13 cellular contexts compared by ENCODE assay signal in the genomic region with DNA sequence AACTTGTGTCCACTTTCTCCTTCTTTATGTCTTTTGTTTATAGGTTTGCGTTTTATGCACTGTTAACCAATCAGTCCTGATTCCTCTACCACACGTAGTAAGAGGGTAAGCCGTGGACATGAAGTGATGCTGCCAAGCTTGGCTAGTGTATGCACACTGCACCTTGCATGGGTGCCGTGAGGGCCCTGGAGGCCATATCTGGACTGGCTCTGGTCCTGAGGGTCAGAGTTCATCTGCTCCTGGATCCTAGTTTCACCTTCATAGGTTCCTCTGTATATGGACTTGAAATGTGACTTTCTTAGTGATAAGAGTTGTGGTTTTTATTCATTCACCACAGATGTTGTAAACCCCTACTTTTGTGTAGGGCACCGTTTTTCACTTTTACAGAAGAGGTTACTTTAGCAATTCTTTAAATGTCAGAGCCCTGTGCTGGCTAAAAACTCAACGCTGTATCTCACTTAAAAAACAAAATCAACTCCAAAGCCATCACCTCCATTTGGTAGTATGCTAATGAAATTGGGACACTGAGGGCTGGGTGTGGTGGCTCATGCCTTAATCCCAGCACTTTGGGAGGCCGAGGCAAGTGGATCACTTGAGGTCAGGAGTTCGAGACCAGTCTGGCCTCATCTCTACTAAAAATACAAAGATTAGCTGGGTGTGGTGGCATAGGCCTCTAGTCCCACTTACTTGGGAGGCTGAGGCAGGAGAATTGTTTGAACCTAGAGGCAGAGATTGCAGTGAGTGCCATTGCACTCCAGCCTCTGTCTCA. TPM values are rescaled to one million over a fixed set of nuclear protein-coding genes. Genes with fewer than 3 reads are reported as not detected.
DNase-seq lines count a peak whose midpoint lies in the region; ATAC-seq, FAIRE-seq and TF ChIP-seq lines count a peak whose summit lies in the region.
"Had no signal": no experiment of that assay in that cellular context is flagged by ENCODE, and none has a peak within 500 bp of the region (broad histone marks: within the 10 kb centered on the region; RNA-seq: fewer than 3 reads in every experiment).

No MANE protein-coding gene starts in this region.

- no peak overlapping the region for H3K4me3 Mint-ChIP-seq in CD14-positive monocyte

- TF ChIP-seq POLR2A in GM12878 (IDR thresholded peaks at IDR 0.05; ENCODE audit: low read depth, low read length): no peak

- H4K20me1 ChIP-seq in GM12878 (ENCODE audit: control insufficient read depth, insufficient read depth): no peaks in the 10 kb centered on the region

- H3K9ac ChIP-seq in GM12878 (ENCODE audit: control insufficient read depth, insufficient read depth, low read length): peak overlapping the region; percentile 32; the same call in 1 of the 2 replicates

- no peak for DNase-seq in CD14-positive monocyte (ENCODE audit: low spot score)
- DNase-seq in GM12878 (ENCODE audit: low read depth, low spot score): no peak
- DNase-seq in upper lobe of right lung: no peak
- DNase-seq in 8988T: no peak
- no peak for DNase-seq in NCI-H345 treated with DMSO at 0.1 percent for 48 hours (lab: John Stamatoyannopoulos, UW; ENCODE audit: unreplicated experiment)
- DNase-seq in NCI-H82 treated with DMSO at 0.1 percent for 48 hours (lab: John Stamatoyannopoulos, UW; ENCODE audit: unreplicated experiment): no peak
- DNase-seq: Calu3, testis had no signal

- FAIRE-seq in GM12878 (lab: Jason Lieb, UNC): no peak

- no peaks in the 10 kb centered on the region for H3K27me3 ChIP-seq in GM12878 (replicated peaks in 1 of 2; ENCODE audit: control insufficient read depth in 2 of 2, insufficient read depth in 2 of 2, low read length in 1 of 2)
- H3K27me3 ChIP-seq in upper lobe of right lung: no peaks in the 10 kb centered on the region
- H3K27me3 ChIP-seq: colonic mucosa, heart right ventricle, testis had no signal

- TF ChIP-seq EP300 in GM12878 (IDR thresholded peaks at IDR 0.05; ENCODE audit: borderline replicate concordance in 1 of 2, control insufficient read depth in 1 of 2, low read depth in 2 of 2, low read length in 2 of 2): no peak

- no peak for TF ChIP-seq CTCF in CD14-positive monocyte (IDR thresholded peaks at IDR 0.05)
- no peak for TF ChIP-seq CTCF in GM12878 (IDR thresholded peaks at IDR 0.05 in 2 of 3, conservative IDR thresholded peaks at IDR 0.05 in 1 of 3; ENCODE audit: control insufficient read depth in 2 of 3, extremely low read depth in 1 of 3, insufficient read depth in 1 of 3, low read depth in 3 of 3, low read length in 3 of 3)
- TF ChIP-seq CTCF in upper lobe of right lung (IDR thresholded peaks at IDR 0.05): no peak

- intact Hi-C loops in CD14-positive monocyte (cut with micrococcal nuclease) (no loop called here), GM12878 (cut with micrococcal nuclease; ENCODE audit: unreplicated experiment) (loop anchor here (2.0 kb wide), 1 partner anchor 21 kb away; no protein-coding TSS in a partner anchor), upper lobe of right lung (cut with DNase I) (no loop called here)

- TF ChIP-seq RAD21 in GM12878 (IDR thresholded peaks at IDR 0.05; ENCODE audit: insufficient read depth, low read depth, low read length): no peak

- BruUV-seq in GM12878 (replicated peaks; lab: Mats Ljungman, UMichigan): TSS peak; percentile 89

- peaks cover 0 to 3% (median 3%) of the 10 kb centered on the region in 3 donors for H3K27me3 Mint-ChIP-seq in CD14-positive monocyte (ENCODE audit: low read depth in 3 of 3)

- H3K9me3 ChIP-seq in GM12878 (replicated peaks; ENCODE audit: control insufficient read depth, insufficient read depth, low read length): no peaks in the 10 kb centered on the region
- no peaks in the 10 kb centered on the region for H3K9me3 ChIP-seq in upper lobe of right lung
- H3K9me3 ChIP-seq: colonic mucosa, heart right ventricle, testis had no signal

- no peaks in the 10 kb centered on the region for H3K9me3 Mint-ChIP-seq in CD14-positive monocyte

- ATAC-seq in GM19324 (IDR thresholded peaks at IDR 0.05; ENCODE audit: low FRiP score, unreplicated experiment) (peak; percentile 30), HG03558 (IDR thresholded peaks at IDR 0.05; ENCODE audit: extremely low read depth, unreplicated experiment) (peak; percentile 4), GM12878 (peak; percentile 62), upper lobe of right lung (no peak)

- POLR2A ChIA-PET in GM12878 (lab: Charles Lee): interaction anchor here (1.8 kb wide), 1 partner anchor 23 kb away, joined by 8 read pairs; a partner anchor contains a TSS

- H3K36me3 Mint-ChIP-seq in CD14-positive monocyte: peaks cover 22 to 27% of the 10 kb centered on the region in 2 donors

- CTCF ChIA-PET in GM12878 (lab: Yijun Ruan, JAX): interaction anchor here (0.7 to 1.8 kb wide), 3 partner anchors 24 to 48 kb away, joined by 3 to 6 read pairs (median 5); no protein-coding TSS in a partner anchor

- H3K4me1 ChIP-seq in GM12878 (ENCODE audit: control insufficient read depth, insufficient read depth, low read length) (peaks cover 46% of the 10 kb centered on the region), upper lobe of right lung (peaks cover 3% of the 10 kb centered on the region)

- WGBS in GM12878 (ENCODE audit: insufficient coverage, insufficient replicate concordance, low lambda C conversion rate, missing lambda C conversion rate): 33% methylated on average over 8 of the region's 8 CpGs

- SMC1A ChIA-PET in GM12878 (lab: Charles Lee; ENCODE audit: uncharacterized antibody, unreplicated experiment): interaction anchor here (0.7 to 1.8 kb wide), 4 partner anchors 19 to 47 kb away, joined by 3 to 8 read pairs (median 4); no protein-coding TSS in a partner anchor

- no peak overlapping the region for H2AFZ ChIP-seq in GM12878 (ENCODE audit: control insufficient read depth, low read depth, low read length)

- H3K36me3 ChIP-seq in GM12878 (ENCODE audit: control insufficient read depth in 2 of 2, insufficient read depth in 2 of 2, low read length in 1 of 2) (peaks cover 2 to 8% of the 10 kb centered on the region in 2 experiments), upper lobe of right lung (peaks cover 10% of the 10 kb centered on the region)
- H3K36me3 ChIP-seq: colonic mucosa had no signal

- peak overlapping the region in 6 of 7 donors; percentile 23 to 85 (median 66) for H3K27ac Mint-ChIP-seq in CD14-positive monocyte

- peaks cover 33% of the 10 kb centered on the region for H3K79me2 ChIP-seq in GM12878 (ENCODE audit: control insufficient read depth, insufficient read depth, low read length)

- peak overlapping the region; percentile 40; the same call in 1 of the 2 replicates for H3K4me3 ChIP-seq in GM12878
- no peak overlapping the region for H3K4me3 ChIP-seq in upper lobe of right lung
- H3K4me3 ChIP-seq: colonic mucosa, heart right ventricle, testis had no signal

- peaks cover 41% of the 10 kb centered on the region for H3K4me1 Mint-ChIP-seq in CD14-positive monocyte

- in situ Hi-C loops in GM12878 (cut with MboI): no loop called here

- RAD21 ChIA-PET in GM12878 (lab: Charles Lee; ENCODE audit: unreplicated experiment): interaction anchor here (0.6 to 1.1 kb wide), 4 partner anchors 22 to 1462 kb away, joined by 3 to 4 read pairs (median 3); no protein-coding TSS in a partner anchor

- peak overlapping the region; percentile 64 for H3K4me2 ChIP-seq in GM12878 (ENCODE audit: control insufficient read depth, insufficient read depth)

- H3K27ac ChIP-seq in GM12878 (ENCODE audit: control insufficient read depth, insufficient read depth) (peak overlapping the region; percentile 64), upper lobe of right lung (no peak overlapping the region)
- H3K27ac ChIP-seq: colonic mucosa, testis had no signal

TF ChIP-seq in GM12878, 131 proteins besides CTCF, POLR2A, EP300 and RAD21 (continues in another document):
- TF ChIP-seq TAF1 (IDR thresholded peaks at IDR 0.05; ENCODE audit: borderline replicate concordance, low read depth, low read length): no peak

RNA-seq across cellular contexts. Expression of a gene that starts 22.9 kb away (rescaled TPM):
- polyA plus RNA-seq in CD14-positive monocyte: 10 to 100 TPM; 24.6 to 43.5 TPM
- total RNA-seq in GM12878 (2013; cell fraction: nucleolus; rRNA removed): 14.5 and 16.2 TPM in 2 replicates
- total RNA-seq in GM12878 (2014; rRNA removed): 41.4 and 47.0 TPM in 2 replicates
- total RNA-seq in GM12878 (2014; rRNA removed; fragmentation: Illumina TruSeq; extraction: Trizol): 26.9 and 27.8 TPM in 2 replicates
- total RNA-seq in GM12878 (2021): 31.7 and 38.0 TPM in 2 replicates
- 8.3 TPM for polyA plus RNA-seq in GM12878 (2011; ENCODE audit: low read depth)
- 42.3 and 51.5 TPM in 2 replicates for polyA plus RNA-seq in GM12878 (2011; rRNA removed)
- polyA plus RNA-seq in GM12878 (2011; cell fraction: cytosol; rRNA removed): 77.7 and 114 TPM in 2 replicates
- 83.3 and 88.1 TPM in 2 replicates for polyA plus RNA-seq in GM12878 (2011; cell fraction: nucleus; rRNA removed)
- 13.3 and 27.8 TPM in 2 replicates for polyA plus RNA-seq in GM12878 (2012)
- polyA plus RNA-seq in GM12878 (2014; fragmentation: Illumina TruSeq; extraction: Trizol): 33.7 and 37.2 TPM in 2 replicates
- 10 to 100 TPM in 1 of 2 experiments, 1 to 10 TPM in 1; 6.1 to 14.2 TPM for polyA plus RNA-seq in GM12878 (2014; fragmentation: Nextera tagmentation; extraction: Ambion mirVana)
- polyA plus RNA-seq in GM12878 (2014; rRNA removed): 41.4 and 43.0 TPM in 2 replicates
- 10 to 100 TPM in 1 of 2 experiments, 1 to 10 TPM in 1; 3.3 to 16.3 TPM for polyA plus RNA-seq in GM12878 (2016; fragmentation: Nextera tagmentation; extraction: Ambion mirVana)
- 59.1 and 114 TPM in 2 replicates for polyA minus RNA-seq in GM12878 (2011; rRNA and poly(A)+ RNA removed)
- 28.7 and 37.3 TPM in 2 replicates for polyA minus RNA-seq in GM12878 (2011; cell fraction: cytosol; rRNA and poly(A)+ RNA removed)
- 13.7 and 23.2 TPM in 2 replicates for polyA minus RNA-seq in GM12878 (2011; cell fraction: nucleus; rRNA and poly(A)+ RNA removed)
- 16.9 TPM for total RNA-seq in upper lobe of right lung

RNA-seq across cellular contexts. Expression of a gene that starts 36.3 kb away (rescaled TPM):
- polyA plus RNA-seq in CD14-positive monocyte (not detected), GM12878 (2011; rRNA removed) (not detected in 2 replicates), GM12878 (2014; fragmentation: Illumina TruSeq; extraction: Trizol) (not detected in 2 replicates), GM12878 (2014; fragmentation: Nextera tagmentation; extraction: Ambion mirVana) (under 1 TPM in 1 of 2 experiments, not detected in 1; 0.40 TPM), GM12878 (2014; rRNA removed) (not detected in 2 replicates), GM12878 (2016; fragmentation: Nextera tagmentation; extraction: Ambion mirVana) (under 1 TPM in 1 of 2 experiments, not detected in 1; 0.39 TPM)
- not detected in 2 replicates for total RNA-seq in GM12878 (2013; cell fraction: nucleolus; rRNA removed)
- total RNA-seq in GM12878 (2014; rRNA removed) (0.06 TPM in 1 of 2 replicates, not detected in the other), GM12878 (2014; rRNA removed; fragmentation: Illumina TruSeq; extraction: Trizol) (0.04 and 0.09 TPM in 2 replicates), GM12878 (2021) (0.40 TPM in 1 of 2 replicates, not detected in the other), upper lobe of right lung (not detected)
- polyA plus RNA-seq in GM12878 (2011; ENCODE audit: low read depth): not detected
- 0.18 TPM in 1 of 2 replicates, not detected in the other for polyA plus RNA-seq in GM12878 (2011; cell fraction: cytosol; rRNA removed)
- polyA plus RNA-seq in GM12878 (2011; cell fraction: nucleus; rRNA removed): 0.25 TPM in 1 of 2 replicates, not detected in the other
- 0.09 TPM in 1 of 2 replicates, not detected in the other for polyA plus RNA-seq in GM12878 (2012)
- not detected in 2 replicates for polyA minus RNA-seq in GM12878 (2011; rRNA and poly(A)+ RNA removed)
- polyA minus RNA-seq in GM12878 (2011; cell fraction: cytosol; rRNA and poly(A)+ RNA removed): 0.42 TPM in 1 of 2 replicates, not detected in the other
- 0.12 TPM in 1 of 2 replicates, not detected in the other for polyA minus RNA-seq in GM12878 (2011; cell fraction: nucleus; rRNA and poly(A)+ RNA removed)
- total RNA-seq: Calu3, colonic mucosa, RPMI7951 had no signal
- polyA plus RNA-seq: heart right ventricle had no signal
